In the genomic region with DNA sequence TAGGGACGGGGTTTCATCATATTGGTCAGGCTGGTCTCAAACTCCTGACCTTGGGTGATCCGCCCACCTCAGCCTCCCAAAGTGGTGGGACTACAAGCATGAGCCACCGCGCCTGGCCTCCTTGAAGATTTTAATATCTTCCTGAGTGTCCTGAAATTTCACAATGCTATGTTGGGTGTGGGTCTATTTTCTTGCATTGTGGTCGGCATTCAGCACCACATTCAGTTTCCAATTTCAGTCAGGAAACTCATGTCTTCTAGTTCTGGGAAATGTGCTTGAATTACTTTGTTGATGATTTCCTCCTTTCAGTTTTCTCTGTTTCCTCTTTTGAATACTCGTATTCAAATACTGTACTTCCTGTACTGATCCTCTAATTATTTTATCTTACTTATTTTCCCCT, we compare ENCODE assay signal across 1 cellular context.
TF ChIP-seq lines count a peak whose summit lies in the region.

No MANE protein-coding gene starts in this region.

TF ChIP-seq in K562, 482 proteins besides CTCF, POLR2A, EP300 and RAD21 (continued from another document and continues in another):
- no peak for TF ChIP-seq HMG20A (CRISPR knock-in tag; conservative IDR thresholded peaks at IDR 0.05)
- no peak for TF ChIP-seq KHSRP (IDR thresholded peaks at IDR 0.05)
- TF ChIP-seq PYGO2 (tag; IDR thresholded peaks at IDR 0.05): no peak
- TF ChIP-seq NR4A1 (CRISPR knock-in tag; IDR thresholded peaks at IDR 0.05): no peak
- 0 out of 2 replicates have a peak, but pooled peaks have one; percentile 38 for TF ChIP-seq NR4A1 (tag; IDR thresholded peaks at IDR 0.05)
- TF ChIP-seq, protein P1, sequence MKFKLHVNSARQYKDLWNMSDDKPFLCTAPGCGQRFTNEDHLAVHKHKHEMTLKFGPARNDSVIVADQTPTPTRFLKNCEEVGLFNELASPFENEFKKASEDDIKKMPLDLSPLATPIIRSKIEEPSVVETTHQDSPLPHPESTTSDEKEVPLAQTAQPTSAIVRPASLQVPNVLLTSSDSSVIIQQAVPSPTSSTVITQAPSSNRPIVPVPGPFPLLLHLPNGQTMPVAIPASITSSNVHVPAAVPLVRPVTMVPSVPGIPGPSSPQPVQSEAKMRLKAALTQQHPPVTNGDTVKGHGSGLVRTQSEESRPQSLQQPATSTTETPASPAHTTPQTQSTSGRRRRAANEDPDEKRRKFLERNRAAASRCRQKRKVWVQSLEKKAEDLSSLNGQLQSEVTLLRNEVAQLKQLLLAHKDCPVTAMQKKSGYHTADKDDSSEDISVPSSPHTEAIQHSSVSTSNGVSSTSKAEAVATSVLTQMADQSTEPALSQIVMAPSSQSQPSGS (CRISPR knock-in tag; IDR thresholded peaks at IDR 0.05): no peak
- TF ChIP-seq NCOA2 (IDR thresholded peaks at IDR 0.05; ENCODE audit: partially characterized antibody in 2 of 2): no peak
- no peak for TF ChIP-seq SLC30A9 (CRISPR knock-in tag; IDR thresholded peaks at IDR 0.05)
- TF ChIP-seq, protein P2, sequence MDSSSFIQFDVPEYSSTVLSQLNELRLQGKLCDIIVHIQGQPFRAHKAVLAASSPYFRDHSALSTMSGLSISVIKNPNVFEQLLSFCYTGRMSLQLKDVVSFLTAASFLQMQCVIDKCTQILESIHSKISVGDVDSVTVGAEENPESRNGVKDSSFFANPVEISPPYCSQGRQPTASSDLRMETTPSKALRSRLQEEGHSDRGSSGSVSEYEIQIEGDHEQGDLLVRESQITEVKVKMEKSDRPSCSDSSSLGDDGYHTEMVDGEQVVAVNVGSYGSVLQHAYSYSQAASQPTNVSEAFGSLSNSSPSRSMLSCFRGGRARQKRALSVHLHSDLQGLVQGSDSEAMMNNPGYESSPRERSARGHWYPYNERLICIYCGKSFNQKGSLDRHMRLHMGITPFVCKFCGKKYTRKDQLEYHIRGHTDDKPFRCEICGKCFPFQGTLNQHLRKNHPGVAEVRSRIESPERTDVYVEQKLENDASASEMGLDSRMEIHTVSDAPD (CRISPR knock-in tag; IDR thresholded peaks at IDR 0.05): no peak
- TF ChIP-seq EZH2 (IDR thresholded peaks at IDR 0.05; ENCODE audit: borderline replicate concordance, low read depth, low read length): no peak
- no peak for TF ChIP-seq KLF16 (IDR thresholded peaks at IDR 0.05)
- no peak for TF ChIP-seq MEF2A (IDR thresholded peaks at IDR 0.05; ENCODE audit: control insufficient read depth, low read depth, low read length)
- no peak for TF ChIP-seq SRF (CRISPR knock-in tag; IDR thresholded peaks at IDR 0.05)
- no peak for TF ChIP-seq NCOA6 (IDR thresholded peaks at IDR 0.05)
- no peak for TF ChIP-seq CSDE1 (IDR thresholded peaks at IDR 0.05)
- TF ChIP-seq ZNF282 (CRISPR knock-in tag; IDR thresholded peaks at IDR 0.05): no peak
- TF ChIP-seq BRD9 (IDR thresholded peaks at IDR 0.05; ENCODE audit: low read depth, partially characterized antibody): no peak
- TF ChIP-seq HOXB6 (CRISPR knock-in tag; IDR thresholded peaks at IDR 0.05; ENCODE audit: borderline replicate concordance): no peak
- TF ChIP-seq ERF (CRISPR knock-in tag; IDR thresholded peaks at IDR 0.05): no peak
- TF ChIP-seq, protein P3, sequence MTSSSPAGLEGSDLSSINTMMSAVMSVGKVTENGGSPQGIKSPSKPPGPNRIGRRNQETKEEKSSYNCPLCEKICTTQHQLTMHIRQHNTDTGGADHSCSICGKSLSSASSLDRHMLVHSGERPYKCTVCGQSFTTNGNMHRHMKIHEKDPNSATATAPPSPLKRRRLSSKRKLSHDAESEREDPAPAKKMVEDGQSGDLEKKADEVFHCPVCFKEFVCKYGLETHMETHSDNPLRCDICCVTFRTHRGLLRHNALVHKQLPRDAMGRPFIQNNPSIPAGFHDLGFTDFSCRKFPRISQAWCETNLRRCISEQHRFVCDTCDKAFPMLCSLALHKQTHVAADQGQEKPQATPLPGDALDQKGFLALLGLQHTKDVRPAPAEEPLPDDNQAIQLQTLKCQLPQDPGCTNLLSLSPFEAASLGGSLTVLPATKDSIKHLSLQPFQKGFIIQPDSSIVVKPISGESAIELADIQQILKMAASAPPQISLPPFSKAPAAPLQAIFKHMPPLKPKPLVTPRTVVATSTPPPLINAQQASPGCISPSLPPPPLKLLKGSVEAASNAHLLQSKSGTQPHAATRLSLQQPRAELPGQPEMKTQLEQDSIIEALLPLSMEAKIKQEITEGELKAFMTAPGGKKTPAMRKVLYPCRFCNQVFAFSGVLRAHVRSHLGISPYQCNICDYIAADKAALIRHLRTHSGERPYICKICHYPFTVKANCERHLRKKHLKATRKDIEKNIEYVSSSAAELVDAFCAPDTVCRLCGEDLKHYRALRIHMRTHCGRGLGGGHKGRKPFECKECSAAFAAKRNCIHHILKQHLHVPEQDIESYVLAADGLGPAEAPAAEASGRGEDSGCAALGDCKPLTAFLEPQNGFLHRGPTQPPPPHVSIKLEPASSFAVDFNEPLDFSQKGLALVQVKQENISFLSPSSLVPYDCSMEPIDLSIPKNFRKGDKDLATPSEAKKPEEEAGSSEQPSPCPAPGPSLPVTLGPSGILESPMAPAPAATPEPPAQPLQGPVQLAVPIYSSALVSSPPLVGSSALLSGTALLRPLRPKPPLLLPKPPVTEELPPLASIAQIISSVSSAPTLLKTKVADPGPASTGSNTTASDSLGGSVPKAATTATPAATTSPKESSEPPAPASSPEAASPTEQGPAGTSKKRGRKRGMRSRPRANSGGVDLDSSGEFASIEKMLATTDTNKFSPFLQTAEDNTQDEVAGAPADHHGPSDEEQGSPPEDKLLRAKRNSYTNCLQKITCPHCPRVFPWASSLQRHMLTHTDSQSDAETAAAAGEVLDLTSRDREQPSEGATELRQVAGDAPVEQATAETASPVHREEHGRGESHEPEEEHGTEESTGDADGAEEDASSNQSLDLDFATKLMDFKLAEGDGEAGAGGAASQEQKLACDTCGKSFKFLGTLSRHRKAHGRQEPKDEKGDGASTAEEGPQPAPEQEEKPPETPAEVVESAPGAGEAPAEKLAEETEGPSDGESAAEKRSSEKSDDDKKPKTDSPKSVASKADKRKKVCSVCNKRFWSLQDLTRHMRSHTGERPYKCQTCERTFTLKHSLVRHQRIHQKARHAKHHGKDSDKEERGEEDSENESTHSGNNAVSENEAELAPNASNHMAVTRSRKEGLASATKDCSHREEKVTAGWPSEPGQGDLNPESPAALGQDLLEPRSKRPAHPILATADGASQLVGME (CRISPR knock-in tag; IDR thresholded peaks at IDR 0.05): no peak
- TF ChIP-seq NR2C2 (CRISPR knock-in tag; IDR thresholded peaks at IDR 0.05): no peak
- 0 out of 2 replicates have a peak, but pooled peaks have one; percentile 17 for TF ChIP-seq NR2C2 (tag; IDR thresholded peaks at IDR 0.05)
- no peak for TF ChIP-seq CREB1 (IDR thresholded peaks at IDR 0.05)
- TF ChIP-seq CREB1 (CRISPR knock-in tag; IDR thresholded peaks at IDR 0.05): no peak
- TF ChIP-seq PML (IDR thresholded peaks at IDR 0.05; ENCODE audit: low read length): no peak
- TF ChIP-seq, protein P4, sequence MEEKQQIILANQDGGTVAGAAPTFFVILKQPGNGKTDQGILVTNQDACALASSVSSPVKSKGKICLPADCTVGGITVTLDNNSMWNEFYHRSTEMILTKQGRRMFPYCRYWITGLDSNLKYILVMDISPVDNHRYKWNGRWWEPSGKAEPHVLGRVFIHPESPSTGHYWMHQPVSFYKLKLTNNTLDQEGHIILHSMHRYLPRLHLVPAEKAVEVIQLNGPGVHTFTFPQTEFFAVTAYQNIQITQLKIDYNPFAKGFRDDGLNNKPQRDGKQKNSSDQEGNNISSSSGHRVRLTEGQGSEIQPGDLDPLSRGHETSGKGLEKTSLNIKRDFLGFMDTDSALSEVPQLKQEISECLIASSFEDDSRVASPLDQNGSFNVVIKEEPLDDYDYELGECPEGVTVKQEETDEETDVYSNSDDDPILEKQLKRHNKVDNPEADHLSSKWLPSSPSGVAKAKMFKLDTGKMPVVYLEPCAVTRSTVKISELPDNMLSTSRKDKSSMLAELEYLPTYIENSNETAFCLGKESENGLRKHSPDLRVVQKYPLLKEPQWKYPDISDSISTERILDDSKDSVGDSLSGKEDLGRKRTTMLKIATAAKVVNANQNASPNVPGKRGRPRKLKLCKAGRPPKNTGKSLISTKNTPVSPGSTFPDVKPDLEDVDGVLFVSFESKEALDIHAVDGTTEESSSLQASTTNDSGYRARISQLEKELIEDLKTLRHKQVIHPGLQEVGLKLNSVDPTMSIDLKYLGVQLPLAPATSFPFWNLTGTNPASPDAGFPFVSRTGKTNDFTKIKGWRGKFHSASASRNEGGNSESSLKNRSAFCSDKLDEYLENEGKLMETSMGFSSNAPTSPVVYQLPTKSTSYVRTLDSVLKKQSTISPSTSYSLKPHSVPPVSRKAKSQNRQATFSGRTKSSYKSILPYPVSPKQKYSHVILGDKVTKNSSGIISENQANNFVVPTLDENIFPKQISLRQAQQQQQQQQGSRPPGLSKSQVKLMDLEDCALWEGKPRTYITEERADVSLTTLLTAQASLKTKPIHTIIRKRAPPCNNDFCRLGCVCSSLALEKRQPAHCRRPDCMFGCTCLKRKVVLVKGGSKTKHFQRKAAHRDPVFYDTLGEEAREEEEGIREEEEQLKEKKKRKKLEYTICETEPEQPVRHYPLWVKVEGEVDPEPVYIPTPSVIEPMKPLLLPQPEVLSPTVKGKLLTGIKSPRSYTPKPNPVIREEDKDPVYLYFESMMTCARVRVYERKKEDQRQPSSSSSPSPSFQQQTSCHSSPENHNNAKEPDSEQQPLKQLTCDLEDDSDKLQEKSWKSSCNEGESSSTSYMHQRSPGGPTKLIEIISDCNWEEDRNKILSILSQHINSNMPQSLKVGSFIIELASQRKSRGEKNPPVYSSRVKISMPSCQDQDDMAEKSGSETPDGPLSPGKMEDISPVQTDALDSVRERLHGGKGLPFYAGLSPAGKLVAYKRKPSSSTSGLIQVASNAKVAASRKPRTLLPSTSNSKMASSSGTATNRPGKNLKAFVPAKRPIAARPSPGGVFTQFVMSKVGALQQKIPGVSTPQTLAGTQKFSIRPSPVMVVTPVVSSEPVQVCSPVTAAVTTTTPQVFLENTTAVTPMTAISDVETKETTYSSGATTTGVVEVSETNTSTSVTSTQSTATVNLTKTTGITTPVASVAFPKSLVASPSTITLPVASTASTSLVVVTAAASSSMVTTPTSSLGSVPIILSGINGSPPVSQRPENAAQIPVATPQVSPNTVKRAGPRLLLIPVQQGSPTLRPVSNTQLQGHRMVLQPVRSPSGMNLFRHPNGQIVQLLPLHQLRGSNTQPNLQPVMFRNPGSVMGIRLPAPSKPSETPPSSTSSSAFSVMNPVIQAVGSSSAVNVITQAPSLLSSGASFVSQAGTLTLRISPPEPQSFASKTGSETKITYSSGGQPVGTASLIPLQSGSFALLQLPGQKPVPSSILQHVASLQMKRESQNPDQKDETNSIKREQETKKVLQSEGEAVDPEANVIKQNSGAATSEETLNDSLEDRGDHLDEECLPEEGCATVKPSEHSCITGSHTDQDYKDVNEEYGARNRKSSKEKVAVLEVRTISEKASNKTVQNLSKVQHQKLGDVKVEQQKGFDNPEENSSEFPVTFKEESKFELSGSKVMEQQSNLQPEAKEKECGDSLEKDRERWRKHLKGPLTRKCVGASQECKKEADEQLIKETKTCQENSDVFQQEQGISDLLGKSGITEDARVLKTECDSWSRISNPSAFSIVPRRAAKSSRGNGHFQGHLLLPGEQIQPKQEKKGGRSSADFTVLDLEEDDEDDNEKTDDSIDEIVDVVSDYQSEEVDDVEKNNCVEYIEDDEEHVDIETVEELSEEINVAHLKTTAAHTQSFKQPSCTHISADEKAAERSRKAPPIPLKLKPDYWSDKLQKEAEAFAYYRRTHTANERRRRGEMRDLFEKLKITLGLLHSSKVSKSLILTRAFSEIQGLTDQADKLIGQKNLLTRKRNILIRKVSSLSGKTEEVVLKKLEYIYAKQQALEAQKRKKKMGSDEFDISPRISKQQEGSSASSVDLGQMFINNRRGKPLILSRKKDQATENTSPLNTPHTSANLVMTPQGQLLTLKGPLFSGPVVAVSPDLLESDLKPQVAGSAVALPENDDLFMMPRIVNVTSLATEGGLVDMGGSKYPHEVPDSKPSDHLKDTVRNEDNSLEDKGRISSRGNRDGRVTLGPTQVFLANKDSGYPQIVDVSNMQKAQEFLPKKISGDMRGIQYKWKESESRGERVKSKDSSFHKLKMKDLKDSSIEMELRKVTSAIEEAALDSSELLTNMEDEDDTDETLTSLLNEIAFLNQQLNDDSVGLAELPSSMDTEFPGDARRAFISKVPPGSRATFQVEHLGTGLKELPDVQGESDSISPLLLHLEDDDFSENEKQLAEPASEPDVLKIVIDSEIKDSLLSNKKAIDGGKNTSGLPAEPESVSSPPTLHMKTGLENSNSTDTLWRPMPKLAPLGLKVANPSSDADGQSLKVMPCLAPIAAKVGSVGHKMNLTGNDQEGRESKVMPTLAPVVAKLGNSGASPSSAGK (IDR thresholded peaks at IDR 0.05): peak; percentile 62
- TF ChIP-seq PURB (CRISPR knock-in tag; IDR thresholded peaks at IDR 0.05; ENCODE audit: low read depth): no peak
- TF ChIP-seq, protein P5, sequence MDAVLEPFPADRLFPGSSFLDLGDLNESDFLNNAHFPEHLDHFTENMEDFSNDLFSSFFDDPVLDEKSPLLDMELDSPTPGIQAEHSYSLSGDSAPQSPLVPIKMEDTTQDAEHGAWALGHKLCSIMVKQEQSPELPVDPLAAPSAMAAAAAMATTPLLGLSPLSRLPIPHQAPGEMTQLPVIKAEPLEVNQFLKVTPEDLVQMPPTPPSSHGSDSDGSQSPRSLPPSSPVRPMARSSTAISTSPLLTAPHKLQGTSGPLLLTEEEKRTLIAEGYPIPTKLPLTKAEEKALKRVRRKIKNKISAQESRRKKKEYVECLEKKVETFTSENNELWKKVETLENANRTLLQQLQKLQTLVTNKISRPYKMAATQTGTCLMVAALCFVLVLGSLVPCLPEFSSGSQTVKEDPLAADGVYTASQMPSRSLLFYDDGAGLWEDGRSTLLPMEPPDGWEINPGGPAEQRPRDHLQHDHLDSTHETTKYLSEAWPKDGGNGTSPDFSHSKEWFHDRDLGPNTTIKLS (IDR thresholded peaks at IDR 0.05; ENCODE audit: borderline replicate concordance, low read depth): no peak
- 0 out of 2 replicates have a peak, but pooled peaks have one; percentile 14 for TF ChIP-seq CTBP1 (IDR thresholded peaks at IDR 0.05; ENCODE audit: borderline replicate concordance)
- TF ChIP-seq ZNF324 (CRISPR knock-in tag; IDR thresholded peaks at IDR 0.05): no peak
- TF ChIP-seq CEBPG (CRISPR knock-in tag; IDR thresholded peaks at IDR 0.05): no peak
- TF ChIP-seq CEBPG (tag; conservative IDR thresholded peaks at IDR 0.05 in 1 of 2, IDR thresholded peaks at IDR 0.05 in 1 of 2): no peak
- peak; percentile 16; the same call in 1 of the 2 replicates for TF ChIP-seq CXXC5 (CRISPR knock-in tag; IDR thresholded peaks at IDR 0.05)
- peak; percentile 44; the same call in 1 of the 2 replicates for TF ChIP-seq EGR1 (conservative IDR thresholded peaks at IDR 0.05)
- no peak for TF ChIP-seq SMARCB1 (IDR thresholded peaks at IDR 0.05; ENCODE audit: insufficient read length, low read depth)
- no peak for TF ChIP-seq ZBTB8A (IDR thresholded peaks at IDR 0.05; ENCODE audit: partially characterized antibody)
- 0 out of 2 replicates have a peak, but pooled peaks have one; percentile 9 for TF ChIP-seq ARID1B (IDR thresholded peaks at IDR 0.05)
- no peak for TF ChIP-seq ZNF766 (CRISPR knock-in tag; conservative IDR thresholded peaks at IDR 0.05)
- TF ChIP-seq, protein P6, sequence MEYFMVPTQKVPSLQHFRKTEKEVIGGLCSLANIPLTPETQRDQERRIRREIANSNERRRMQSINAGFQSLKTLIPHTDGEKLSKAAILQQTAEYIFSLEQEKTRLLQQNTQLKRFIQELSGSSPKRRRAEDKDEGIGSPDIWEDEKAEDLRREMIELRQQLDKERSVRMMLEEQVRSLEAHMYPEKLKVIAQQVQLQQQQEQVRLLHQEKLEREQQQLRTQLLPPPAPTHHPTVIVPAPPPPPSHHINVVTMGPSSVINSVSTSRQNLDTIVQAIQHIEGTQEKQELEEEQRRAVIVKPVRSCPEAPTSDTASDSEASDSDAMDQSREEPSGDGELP (CRISPR knock-in tag; IDR thresholded peaks at IDR 0.05; ENCODE audit: borderline replicate concordance): no peak
- no peak for TF ChIP-seq STAT5B (CRISPR knock-in tag; IDR thresholded peaks at IDR 0.05)
- no peak for TF ChIP-seq LCOR (CRISPR knock-in tag; IDR thresholded peaks at IDR 0.05)
